19 cellular contexts compared by ENCODE assay signal in the genomic region with DNA sequence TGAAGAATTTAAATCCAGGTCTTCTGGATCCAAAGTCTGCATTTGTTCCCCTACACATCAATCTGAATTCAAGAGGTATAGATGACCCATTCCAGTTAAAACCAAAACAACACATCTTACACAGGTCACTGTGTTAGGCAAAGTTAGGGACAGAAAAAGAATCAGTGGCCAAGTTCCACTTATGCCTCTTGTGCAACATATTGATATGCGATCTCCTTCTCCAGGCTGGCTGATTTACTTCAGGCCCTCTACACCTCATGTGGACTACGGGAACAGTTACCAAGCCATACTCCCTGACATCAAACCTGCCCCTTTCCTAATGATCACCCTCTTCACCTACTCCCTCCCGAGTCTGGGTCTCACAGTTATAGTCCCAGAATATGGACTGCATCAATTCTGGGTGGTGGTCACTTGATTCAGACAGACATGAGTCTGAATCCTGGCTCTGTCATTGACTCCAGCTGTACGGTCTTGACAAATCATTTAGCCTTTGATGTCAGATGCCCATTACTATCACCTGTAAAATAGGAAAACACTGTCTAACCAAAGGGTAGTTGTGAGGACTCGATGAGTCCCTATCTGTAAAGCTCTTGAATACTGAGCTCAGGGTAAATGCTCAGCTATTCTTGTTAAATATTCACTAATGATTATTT. TPM values are rescaled to one million over a fixed set of nuclear protein-coding genes. Genes with fewer than 3 reads are reported as not detected.
DNase-seq lines count a peak whose midpoint lies in the region; ATAC-seq, FAIRE-seq and TF ChIP-seq lines count a peak whose summit lies in the region.
"Had no signal": no experiment of that assay in that cellular context is flagged by ENCODE, and none has a peak within 500 bp of the region (broad histone marks: within the 10 kb centered on the region; RNA-seq: fewer than 3 reads in every experiment).

No MANE protein-coding gene starts in this region.

- no peak overlapping the region for H2AFZ ChIP-seq in GM12878 (ENCODE audit: control insufficient read depth, low read depth, low read length)

- TF ChIP-seq RAD21 in GM12878 (IDR thresholded peaks at IDR 0.05; ENCODE audit: insufficient read depth, low read depth, low read length) = no peak

- TF ChIP-seq CTCF in activated CD8-positive, alpha-beta T cell treated with anti-CD3 and anti-CD28 coated beads for 36 hours (IDR thresholded peaks at IDR 0.05) = no peak
- no peak for TF ChIP-seq CTCF in GM12878 (IDR thresholded peaks at IDR 0.05 in 2 of 3, conservative IDR thresholded peaks at IDR 0.05 in 1 of 3; ENCODE audit: control insufficient read depth in 2 of 3, extremely low read depth in 1 of 3, insufficient read depth in 1 of 3, low read depth in 3 of 3, low read length in 3 of 3)
- no peak for TF ChIP-seq CTCF in neural crest cell (conservative IDR thresholded peaks at IDR 0.05)

- no peak for DNase-seq in activated CD8-positive, alpha-beta T cell treated with anti-CD3 and anti-CD28 coated beads, Interleukin-2, amount 10 ng/mL, durations not matched to agents 7 days and 5 days
- DNase-seq in activated CD8-positive, alpha-beta T cell treated with anti-CD3 and anti-CD28 coated beads for 36 hours = no peak
- DNase-seq in GM12878 (ENCODE audit: low read depth, low spot score) (no peak), neural crest cell (ENCODE audit: low read depth, low spot score) (no peak), NOMO-1 treated with DMSO at 0.1 percent for 48 hours (lab: John Stamatoyannopoulos, UW; ENCODE audit: unreplicated experiment) (no peak)
- no peak for DNase-seq in activated T-cell treated with anti-CD3 and anti-CD28 coated beads, Interleukin-2, amount 50 U/mL, for 72 hours
- DNase-seq: AML-193; Caco-2; CD4-positive, alpha-beta T cell; DMS79; GDM1; H9 had no signal

- H3K4me3 ChIP-seq in GM12878 = no peak overlapping the region
- H3K4me3 ChIP-seq: A549 had no signal

- FAIRE-seq in GM12878 (lab: Jason Lieb, UNC) = no peak
- FAIRE-seq: A549, D721Med, GM19239, H1 had no signal

- H3K27me3 Mint-ChIP-seq in activated CD8-positive, alpha-beta T cell treated with anti-CD3 and anti-CD28 coated beads, Interleukin-2, amount 10 ng/mL, durations not matched to agents 7 days and 5 days (ENCODE audit: low read depth) = no peaks in the 10 kb centered on the region
- no peaks in the 10 kb centered on the region for H3K27me3 Mint-ChIP-seq in activated CD8-positive, alpha-beta T cell treated with anti-CD3 and anti-CD28 coated beads for 36 hours
- H3K27me3 Mint-ChIP-seq in neural crest cell (ENCODE audit: low read depth) = no peaks in the 10 kb centered on the region
- H3K27me3 Mint-ChIP-seq in activated T-cell treated with anti-CD3 and anti-CD28 coated beads, Interleukin-2, amount 50 U/mL, for 72 hours (ENCODE audit: low read depth) = no peaks in the 10 kb centered on the region
- H3K27me3 Mint-ChIP-seq: CD4-positive, alpha-beta T cell had no signal

- in situ Hi-C loops in GM12878 (cut with MboI) = no loop called here

- no peaks in the 10 kb centered on the region for H3K27me3 ChIP-seq in GM12878 (replicated peaks in 1 of 2; ENCODE audit: control insufficient read depth in 2 of 2, insufficient read depth in 2 of 2, low read length in 1 of 2)

- CTCF ChIA-PET in activated CD8-positive, alpha-beta T cell treated with anti-CD3 and anti-CD28 coated beads, Interleukin-2, amount 10 ng/mL, durations not matched to agents 7 days and 5 days (lab: Charles Lee) = no interaction called here
- CTCF ChIA-PET in activated CD8-positive, alpha-beta T cell treated with anti-CD3 and anti-CD28 coated beads for 36 hours (lab: Charles Lee) = interaction anchor here (0.9 kb wide), 1 partner anchor 14 kb away, joined by 3 read pairs; no protein-coding TSS in a partner anchor
- CTCF ChIA-PET in GM12878 (lab: Yijun Ruan, JAX) = no interaction called here

- H3K9me3 ChIP-seq in GM12878 (replicated peaks; ENCODE audit: control insufficient read depth, insufficient read depth, low read length) = no peaks in the 10 kb centered on the region
- H3K9me3 ChIP-seq: A549, Caco-2 had no signal

- no peak overlapping the region for H3K27ac ChIP-seq in GM12878 (ENCODE audit: control insufficient read depth, insufficient read depth)
- H3K27ac ChIP-seq: 22Rv1, A549, C4-2B had no signal

- no peaks in the 10 kb centered on the region for H3K4me1 ChIP-seq in GM12878 (ENCODE audit: control insufficient read depth, insufficient read depth, low read length)
- H3K4me1 ChIP-seq: A549, Caco-2 had no signal

- H3K9me3 Mint-ChIP-seq in activated CD8-positive, alpha-beta T cell treated with anti-CD3 and anti-CD28 coated beads, Interleukin-2, amount 10 ng/mL, durations not matched to agents 7 days and 5 days (ENCODE audit: insufficient read depth) = no peaks in the 10 kb centered on the region
- no peaks in the 10 kb centered on the region for H3K9me3 Mint-ChIP-seq in activated CD8-positive, alpha-beta T cell treated with anti-CD3 and anti-CD28 coated beads for 36 hours
- H3K9me3 Mint-ChIP-seq in neural crest cell = no peaks in the 10 kb centered on the region
- H3K9me3 Mint-ChIP-seq in activated T-cell treated with anti-CD3 and anti-CD28 coated beads, Interleukin-2, amount 50 U/mL, for 72 hours = no peaks in the 10 kb centered on the region
- H3K9me3 Mint-ChIP-seq: CD4-positive, alpha-beta T cell; H9 had no signal

- peak overlapping the region; percentile 7 for H3K27ac Mint-ChIP-seq in activated CD8-positive, alpha-beta T cell treated with anti-CD3 and anti-CD28 coated beads, Interleukin-2, amount 10 ng/mL, durations not matched to agents 7 days and 5 days
- no peak overlapping the region for H3K27ac Mint-ChIP-seq in activated CD8-positive, alpha-beta T cell treated with anti-CD3 and anti-CD28 coated beads for 36 hours
- peak overlapping the region; percentile 21 for H3K27ac Mint-ChIP-seq in neural crest cell (ENCODE audit: unreplicated experiment)
- no peak overlapping the region for H3K27ac Mint-ChIP-seq in activated T-cell treated with anti-CD3 and anti-CD28 coated beads, Interleukin-2, amount 50 U/mL, for 72 hours
- H3K27ac Mint-ChIP-seq: CD4-positive, alpha-beta T cell; H9 had no signal

- SMC1A ChIA-PET in GM12878 (lab: Charles Lee; ENCODE audit: uncharacterized antibody, unreplicated experiment) = interaction anchor here (0.7 kb wide), 1 partner anchor 215 kb away, joined by 3 read pairs; no protein-coding TSS in a partner anchor

- POLR2A ChIA-PET in activated CD8-positive, alpha-beta T cell treated with anti-CD3 and anti-CD28 coated beads, Interleukin-2, amount 10 ng/mL, durations not matched to agents 7 days and 5 days (lab: Charles Lee) = no interaction called here
- POLR2A ChIA-PET in activated CD8-positive, alpha-beta T cell treated with anti-CD3 and anti-CD28 coated beads for 36 hours (lab: Charles Lee) = no interaction called here
- POLR2A ChIA-PET in GM12878 (lab: Charles Lee) = no interaction called here

- 96% methylated on average over 5 of the region's 5 CpGs for WGBS in GM12878 (ENCODE audit: insufficient coverage, insufficient replicate concordance, low lambda C conversion rate, missing lambda C conversion rate)

- peaks cover 39% of the 10 kb centered on the region for H3K36me3 Mint-ChIP-seq in activated CD8-positive, alpha-beta T cell treated with anti-CD3 and anti-CD28 coated beads, Interleukin-2, amount 10 ng/mL, durations not matched to agents 7 days and 5 days (ENCODE audit: low read depth)
- peaks cover 44% of the 10 kb centered on the region for H3K36me3 Mint-ChIP-seq in activated CD8-positive, alpha-beta T cell treated with anti-CD3 and anti-CD28 coated beads for 36 hours (ENCODE audit: low read depth)
- H3K36me3 Mint-ChIP-seq in neural crest cell (ENCODE audit: low read depth) = peaks cover 18% of the 10 kb centered on the region
- peaks cover 9 to 10% of the 10 kb centered on the region in 2 donors for H3K36me3 Mint-ChIP-seq in activated T-cell treated with anti-CD3 and anti-CD28 coated beads, Interleukin-2, amount 50 U/mL, for 72 hours (ENCODE audit: insufficient read depth in 2 of 2)

- intact Hi-C loops in activated CD8-positive, alpha-beta T cell treated with anti-CD3 and anti-CD28 coated beads for 36 hours (cut with micrococcal nuclease) = no loop called here
- intact Hi-C loops in GM12878 (cut with micrococcal nuclease; ENCODE audit: unreplicated experiment) = no loop called here

- no peak for ATAC-seq in activated CD8-positive, alpha-beta T cell treated with anti-CD3 and anti-CD28 coated beads, Interleukin-2, amount 10 ng/mL, durations not matched to agents 7 days and 5 days
- ATAC-seq in activated CD8-positive, alpha-beta T cell treated with anti-CD3 and anti-CD28 coated beads for 36 hours = no peak
- ATAC-seq in GM12878 (no peak), HG03139 (IDR thresholded peaks at IDR 0.05; ENCODE audit: unreplicated experiment) (no peak)
- no peak for ATAC-seq in activated T-cell treated with anti-CD3 and anti-CD28 coated beads, Interleukin-2, amount 50 U/mL, for 72 hours (replicated peaks in 1 of 2)
- ATAC-seq: A549 had no signal

- no peak overlapping the region for H3K4me3 Mint-ChIP-seq in activated CD8-positive, alpha-beta T cell treated with anti-CD3 and anti-CD28 coated beads, Interleukin-2, amount 10 ng/mL, durations not matched to agents 7 days and 5 days
- no peak overlapping the region for H3K4me3 Mint-ChIP-seq in activated CD8-positive, alpha-beta T cell treated with anti-CD3 and anti-CD28 coated beads for 36 hours
- no peak overlapping the region for H3K4me3 Mint-ChIP-seq in neural crest cell
- no peak overlapping the region for H3K4me3 Mint-ChIP-seq in activated T-cell treated with anti-CD3 and anti-CD28 coated beads, Interleukin-2, amount 50 U/mL, for 72 hours
- H3K4me3 Mint-ChIP-seq: CD4-positive, alpha-beta T cell; H9 had no signal

- H3K36me3 ChIP-seq in GM12878 (ENCODE audit: control insufficient read depth in 2 of 2, insufficient read depth in 2 of 2, low read length in 1 of 2) = peaks cover 5 to 11% of the 10 kb centered on the region in 2 experiments; a peak in 3 of 4 replicates

- H3K79me2 ChIP-seq in GM12878 (ENCODE audit: control insufficient read depth, insufficient read depth, low read length) = no peaks in the 10 kb centered on the region

- no peaks in the 10 kb centered on the region for H4K20me1 ChIP-seq in GM12878 (ENCODE audit: control insufficient read depth, insufficient read depth)

- BruUV-seq in GM12878 (replicated peaks; lab: Mats Ljungman, UMichigan) = TSS peak; percentile 23

- no peak overlapping the region for H3K4me2 ChIP-seq in GM12878 (ENCODE audit: control insufficient read depth, insufficient read depth)
- H3K4me2 ChIP-seq: A549 had no signal

- H3K4me1 Mint-ChIP-seq in activated CD8-positive, alpha-beta T cell treated with anti-CD3 and anti-CD28 coated beads, Interleukin-2, amount 10 ng/mL, durations not matched to agents 7 days and 5 days (ENCODE audit: low read depth) = no peaks in the 10 kb centered on the region
- H3K4me1 Mint-ChIP-seq in activated CD8-positive, alpha-beta T cell treated with anti-CD3 and anti-CD28 coated beads for 36 hours (ENCODE audit: low read depth) = no peaks in the 10 kb centered on the region
- peaks cover 4% of the 10 kb centered on the region for H3K4me1 Mint-ChIP-seq in neural crest cell
- no peaks in the 10 kb centered on the region for H3K4me1 Mint-ChIP-seq in activated T-cell treated with anti-CD3 and anti-CD28 coated beads, Interleukin-2, amount 50 U/mL, for 72 hours (ENCODE audit: low read depth)
- H3K4me1 Mint-ChIP-seq: H9 had no signal

- TF ChIP-seq POLR2A in GM12878 (IDR thresholded peaks at IDR 0.05; ENCODE audit: low read depth, low read length) = no peak

- H3K9ac ChIP-seq in GM12878 (ENCODE audit: control insufficient read depth, insufficient read depth, low read length) = no peak overlapping the region

- TF ChIP-seq EP300 in GM12878 (IDR thresholded peaks at IDR 0.05; ENCODE audit: borderline replicate concordance in 1 of 2, control insufficient read depth in 1 of 2, low read depth in 2 of 2, low read length in 2 of 2) = no peak

- RAD21 ChIA-PET in GM12878 (lab: Charles Lee; ENCODE audit: unreplicated experiment) = no interaction called here

RNA-seq across cellular contexts. Expression of a gene that starts 26.0 kb away (rescaled TPM):
- total RNA-seq in activated CD8-positive, alpha-beta T cell treated with anti-CD3 and anti-CD28 coated beads, Interleukin-2, amount 10 ng/mL, durations not matched to agents 7 days and 5 days = 10 to 100 TPM; 14.0 to 16.2 TPM
- total RNA-seq in activated CD8-positive, alpha-beta T cell treated with anti-CD3 and anti-CD28 coated beads for 36 hours = 10 to 100 TPM; 20.9 to 21.6 TPM
- total RNA-seq in GM12878 (2013; cell fraction: nucleolus; rRNA removed) = 50.3 and 56.8 TPM in 2 replicates
- total RNA-seq in GM12878 (2014; rRNA removed) = 8.5 and 9.8 TPM in 2 replicates
- total RNA-seq in GM12878 (2014; rRNA removed; fragmentation: Illumina TruSeq; extraction: Trizol) = 5.4 and 5.6 TPM in 2 replicates
- total RNA-seq in GM12878 (2021) = 9.2 and 9.6 TPM in 2 replicates
- polyA plus RNA-seq in GM12878 (2011; ENCODE audit: low read depth) = 4.3 TPM
- 14.1 and 18.8 TPM in 2 replicates for polyA plus RNA-seq in GM12878 (2011; rRNA removed)
- 11.3 and 15.5 TPM in 2 replicates for polyA plus RNA-seq in GM12878 (2011; cell fraction: cytosol; rRNA removed)
- 67.6 and 70.4 TPM in 2 replicates for polyA plus RNA-seq in GM12878 (2011; cell fraction: nucleus; rRNA removed)
- 5.4 and 9.8 TPM in 2 replicates for polyA plus RNA-seq in GM12878 (2012)
- polyA plus RNA-seq in GM12878 (2014; fragmentation: Illumina TruSeq; extraction: Trizol) = 7.8 and 8.8 TPM in 2 replicates
- 1 to 10 TPM; 2.9 to 3.0 TPM for polyA plus RNA-seq in GM12878 (2014; fragmentation: Nextera tagmentation; extraction: Ambion mirVana)
- polyA plus RNA-seq in GM12878 (2014; rRNA removed) = 9.5 and 11.0 TPM in 2 replicates
- 1 to 10 TPM; 7.8 to 8.4 TPM for polyA plus RNA-seq in GM12878 (2016; fragmentation: Nextera tagmentation; extraction: Ambion mirVana)
- 14.3 and 16.7 TPM in 2 replicates for polyA minus RNA-seq in GM12878 (2011; rRNA and poly(A)+ RNA removed)
- 5.9 and 8.7 TPM in 2 replicates for polyA minus RNA-seq in GM12878 (2011; cell fraction: cytosol; rRNA and poly(A)+ RNA removed)
- 10.4 and 16.5 TPM in 2 replicates for polyA minus RNA-seq in GM12878 (2011; cell fraction: nucleus; rRNA and poly(A)+ RNA removed)
- 15.9 and 18.7 TPM in 2 replicates for total RNA-seq in neural crest cell
- total RNA-seq in activated T-cell treated with anti-CD3 and anti-CD28 coated beads, Interleukin-2, amount 50 U/mL, for 72 hours = 10 to 100 TPM; 22.5 to 24.0 TPM

RNA-seq across cellular contexts. Expression of a gene that starts 52.9 kb away (rescaled TPM):
- 10 to 100 TPM; 82.0 to 86.0 TPM for total RNA-seq in activated CD8-positive, alpha-beta T cell treated with anti-CD3 and anti-CD28 coated beads, Interleukin-2, amount 10 ng/mL, durations not matched to agents 7 days and 5 days
- total RNA-seq in activated CD8-positive, alpha-beta T cell treated with anti-CD3 and anti-CD28 coated beads for 36 hours = 10 to 100 TPM; 72.7 to 73.9 TPM
- total RNA-seq in GM12878 (2013; cell fraction: nucleolus; rRNA removed) = 19.5 and 22.2 TPM in 2 replicates
- 62.2 and 63.9 TPM in 2 replicates for total RNA-seq in GM12878 (2014; rRNA removed)
- 84.4 and 90.1 TPM in 2 replicates for total RNA-seq in GM12878 (2014; rRNA removed; fragmentation: Illumina TruSeq; extraction: Trizol)
- 93.0 and 98.4 TPM in 2 replicates for total RNA-seq in GM12878 (2021)
- 99.7 TPM for polyA plus RNA-seq in GM12878 (2011; ENCODE audit: low read depth)
- 110 and 123 TPM in 2 replicates for polyA plus RNA-seq in GM12878 (2011; rRNA removed)
- 64.1 and 80.8 TPM in 2 replicates for polyA plus RNA-seq in GM12878 (2011; cell fraction: cytosol; rRNA removed)
- polyA plus RNA-seq in GM12878 (2011; cell fraction: nucleus; rRNA removed) = 44.1 and 61.9 TPM in 2 replicates
- 75.2 and 105 TPM in 2 replicates for polyA plus RNA-seq in GM12878 (2012)
- polyA plus RNA-seq in GM12878 (2014; fragmentation: Illumina TruSeq; extraction: Trizol) = 89.6 and 105 TPM in 2 replicates
- polyA plus RNA-seq in GM12878 (2014; fragmentation: Nextera tagmentation; extraction: Ambion mirVana) = 100 to 1,000 TPM in 1 of 2 experiments, 10 to 100 TPM in 1; 42.3 to 121 TPM
- polyA plus RNA-seq in GM12878 (2014; rRNA removed) = 149 and 150 TPM in 2 replicates
- 100 to 1,000 TPM; 179 to 207 TPM for polyA plus RNA-seq in GM12878 (2016; fragmentation: Nextera tagmentation; extraction: Ambion mirVana)
- 34.7 and 36.9 TPM in 2 replicates for polyA minus RNA-seq in GM12878 (2011; rRNA and poly(A)+ RNA removed)
- polyA minus RNA-seq in GM12878 (2011; cell fraction: cytosol; rRNA and poly(A)+ RNA removed) = 17.0 and 20.1 TPM in 2 replicates
- polyA minus RNA-seq in GM12878 (2011; cell fraction: nucleus; rRNA and poly(A)+ RNA removed) = 10.4 and 23.5 TPM in 2 replicates
- total RNA-seq in neural crest cell = 41.9 and 42.1 TPM in 2 replicates
- 100 to 1,000 TPM; 116 to 125 TPM for total RNA-seq in activated T-cell treated with anti-CD3 and anti-CD28 coated beads, Interleukin-2, amount 50 U/mL, for 72 hours

RNA-seq across cellular contexts. Expression of a gene that starts 53.1 kb away (rescaled TPM):
- total RNA-seq in activated CD8-positive, alpha-beta T cell treated with anti-CD3 and anti-CD28 coated beads, Interleukin-2, amount 10 ng/mL, durations not matched to agents 7 days and 5 days = 1,000 to 10,000 TPM; 1,341 to 1,437 TPM
- 1,000 to 10,000 TPM; 2,301 to 2,341 TPM for total RNA-seq in activated CD8-positive, alpha-beta T cell treated with anti-CD3 and anti-CD28 coated beads for 36 hours
- 241 and 243 TPM in 2 replicates for total RNA-seq in GM12878 (2013; cell fraction: nucleolus; rRNA removed)
- 4,617 and 5,922 TPM in 2 replicates for total RNA-seq in GM12878 (2014; rRNA removed)
- 3,907 and 4,081 TPM in 2 replicates for total RNA-seq in GM12878 (2014; rRNA removed; fragmentation: Illumina TruSeq; extraction: Trizol)
- 2,572 and 2,695 TPM in 2 replicates for total RNA-seq in GM12878 (2021)
- polyA plus RNA-seq in GM12878 (2011; ENCODE audit: low read depth) = 8,256 TPM
- polyA plus RNA-seq in GM12878 (2011; rRNA removed) = 1,958 and 3,572 TPM in 2 replicates
- 3,518 and 4,273 TPM in 2 replicates for polyA plus RNA-seq in GM12878 (2011; cell fraction: cytosol; rRNA removed)
- polyA plus RNA-seq in GM12878 (2011; cell fraction: nucleus; rRNA removed) = 2,765 and 2,930 TPM in 2 replicates
- 4,228 and 5,722 TPM in 2 replicates for polyA plus RNA-seq in GM12878 (2012)
- 1,263 and 3,648 TPM in 2 replicates for polyA plus RNA-seq in GM12878 (2014; fragmentation: Illumina TruSeq; extraction: Trizol)
- 1,000 to 10,000 TPM; 5,281 to 6,300 TPM for polyA plus RNA-seq in GM12878 (2014; fragmentation: Nextera tagmentation; extraction: Ambion mirVana)
- polyA plus RNA-seq in GM12878 (2014; rRNA removed) = 5,524 and 8,197 TPM in 2 replicates
- 1,000 to 10,000 TPM; 2,862 to 2,907 TPM for polyA plus RNA-seq in GM12878 (2016; fragmentation: Nextera tagmentation; extraction: Ambion mirVana)
- polyA minus RNA-seq in GM12878 (2011; rRNA and poly(A)+ RNA removed) = 257 and 484 TPM in 2 replicates
- polyA minus RNA-seq in GM12878 (2011; cell fraction: cytosol; rRNA and poly(A)+ RNA removed) = 235 and 251 TPM in 2 replicates
- 161 and 224 TPM in 2 replicates for polyA minus RNA-seq in GM12878 (2011; cell fraction: nucleus; rRNA and poly(A)+ RNA removed)
- total RNA-seq in neural crest cell = 1,588 and 1,675 TPM in 2 replicates
- total RNA-seq in activated T-cell treated with anti-CD3 and anti-CD28 coated beads, Interleukin-2, amount 50 U/mL, for 72 hours = 1,000 to 10,000 TPM; 1,754 to 1,822 TPM

Comparison
In these comparisons a context has a peak if more than half of its experiments do, and no peak if none do; other contexts are left out.
1. H3K27ac Mint-ChIP-seq: peak in activated CD8-positive, alpha-beta T cell treated with anti-CD3 and anti-CD28 coated beads, Interleukin-2, amount 10 ng/mL, durations not matched to agents 7 days and 5 days (single experiment) and neural crest cell (single experiment); none in activated CD8-positive, alpha-beta T cell treated with anti-CD3 and anti-CD28 coated beads for 36 hours (single experiment) and activated T-cell treated with anti-CD3 and anti-CD28 coated beads, Interleukin-2, amount 50 U/mL, for 72 hours (single experiment).